Comparison of ENCODE assay signal across 9 cellular contexts in the genomic region with DNA sequence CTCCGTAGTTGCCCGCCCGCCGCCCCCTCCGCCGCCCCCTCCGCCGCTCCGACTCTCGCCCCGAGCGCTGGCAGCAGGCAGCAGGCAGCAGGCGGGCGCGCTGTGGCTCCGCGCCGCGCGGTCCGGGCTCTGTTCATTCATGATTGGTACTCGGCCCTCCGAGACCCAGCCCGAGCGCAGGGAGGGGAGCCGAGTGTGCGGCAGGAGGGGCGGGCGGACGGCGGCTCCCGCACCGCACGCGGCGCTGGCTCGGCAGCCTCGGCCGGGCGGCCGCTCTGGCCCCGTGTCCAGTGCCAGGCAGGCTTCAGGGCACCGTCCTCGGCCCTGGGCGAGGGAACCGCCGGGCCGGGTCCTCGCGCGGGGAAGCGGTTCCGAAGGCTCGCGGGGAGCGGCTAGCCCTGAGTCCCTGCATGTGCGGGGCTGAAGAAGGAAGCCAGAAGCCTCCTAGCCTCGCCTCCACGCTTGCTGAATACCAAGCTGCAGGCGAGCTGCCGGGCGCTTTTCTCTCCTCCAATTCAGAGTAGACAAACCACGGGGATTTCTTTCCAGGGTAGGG. TPM values are rescaled to one million over a fixed set of nuclear protein-coding genes. Genes with fewer than 3 reads are reported as not detected.
A peak's percentile ranks its signal among the peaks of the same experiment; 100 is the strongest.
DNase-seq lines count a peak whose midpoint lies in the region; ATAC-seq, FAIRE-seq and TF ChIP-seq lines count a peak whose summit lies in the region.
"Had no signal": no experiment of that assay in that cellular context is flagged by ENCODE, and none has a peak within 500 bp of the region (broad histone marks: within the 10 kb centered on the region; RNA-seq: fewer than 3 reads in every experiment).

TSS of gene KCNIP1 (plus strand) at position 51 of the 556 bp plus-strand sequence.

- peaks cover 25% of the 10 kb centered on the region for H3K27me3 ChIP-seq in iPS-15b (ENCODE audit: control insufficient read depth, insufficient read depth, low read length)

- DNase-seq in anterior cingulate cortex (lab: John Stamatoyannopoulos, UW) (peak in 50 of 58 donors; percentile 19 to 73 (median 45)), skeletal muscle cell (ENCODE audit: low read depth) (no peak), RCC 7860 (ENCODE audit: low spot score) (no peak)
- DNase-seq in activated naive CD4-positive, alpha-beta T cell treated with anti-CD3 and anti-CD28 coated beads for 36 hours: no peak

- H3K4me1 Mint-ChIP-seq in activated naive CD4-positive, alpha-beta T cell treated with anti-CD3 and anti-CD28 coated beads for 36 hours (ENCODE audit: low read depth): no peaks in the 10 kb centered on the region
- no peaks in the 10 kb centered on the region for H3K4me1 Mint-ChIP-seq in stimulated activated memory B cell treated with anti-CD40 and anti-IgM and Interleukin-4, amounts not matched to agents 10 μg/mL and 1 μg/mL and 100 μg/mL, for 72 hours

- intact Hi-C loops in activated naive CD4-positive, alpha-beta T cell treated with anti-CD3 and anti-CD28 coated beads for 36 hours (cut with micrococcal nuclease): no loop called here

- POLR2A ChIA-PET in HEK293 (lab: Yijun Ruan, JAX): no interaction called here

- TF ChIP-seq CTCF in HEK293 (tag by site-specific recombination; IDR thresholded peaks at IDR 0.05): no peak

- H3K36me3 ChIP-seq in HEK293 (ENCODE audit: control insufficient read depth in 2 of 2, insufficient read depth in 1 of 2, low read length in 2 of 2): no peaks in the 10 kb centered on the region
- H3K36me3 ChIP-seq in iPS-15b (ENCODE audit: control insufficient read depth, insufficient read depth, low read length): no peaks in the 10 kb centered on the region

- ATAC-seq in stimulated activated memory B cell treated with anti-CD40 and anti-IgM and Interleukin-4, amounts not matched to agents 10 μg/mL and 1 μg/mL and 100 μg/mL, for 72 hours: no peak
- ATAC-seq in GM18858 (IDR thresholded peaks at IDR 0.05; ENCODE audit: unreplicated experiment): no peak

- no peak within 1 kb of the TSS for H3K4me3 Mint-ChIP-seq in activated naive CD4-positive, alpha-beta T cell treated with anti-CD3 and anti-CD28 coated beads for 36 hours
- H3K4me3 Mint-ChIP-seq in stimulated activated memory B cell treated with anti-CD40 and anti-IgM and Interleukin-4, amounts not matched to agents 10 μg/mL and 1 μg/mL and 100 μg/mL, for 72 hours: no peak within 1 kb of the TSS

- peaks cover 40% of the 10 kb centered on the region for H3K27me3 Mint-ChIP-seq in activated naive CD4-positive, alpha-beta T cell treated with anti-CD3 and anti-CD28 coated beads for 36 hours (ENCODE audit: low read depth)
- peaks cover 71% of the 10 kb centered on the region for H3K27me3 Mint-ChIP-seq in stimulated activated memory B cell treated with anti-CD40 and anti-IgM and Interleukin-4, amounts not matched to agents 10 μg/mL and 1 μg/mL and 100 μg/mL, for 72 hours

- CTCF ChIA-PET in HEK293 (lab: Yijun Ruan, JAX): no interaction called here
- CTCF ChIA-PET in activated naive CD4-positive, alpha-beta T cell treated with anti-CD3 and anti-CD28 coated beads for 36 hours (lab: Charles Lee): no interaction called here

- H3K36me3 Mint-ChIP-seq in activated naive CD4-positive, alpha-beta T cell treated with anti-CD3 and anti-CD28 coated beads for 36 hours (ENCODE audit: low read depth): no peaks in the 10 kb centered on the region
- H3K36me3 Mint-ChIP-seq in stimulated activated memory B cell treated with anti-CD40 and anti-IgM and Interleukin-4, amounts not matched to agents 10 μg/mL and 1 μg/mL and 100 μg/mL, for 72 hours: no peaks in the 10 kb centered on the region

- FAIRE-seq in RCC 7860 (lab: Jason Lieb, UNC): no peak
- FAIRE-seq: bronchial epithelial cell had no signal

- H3K9me3 ChIP-seq in HEK293 (ENCODE audit: control insufficient read depth, insufficient read depth, low read depth, low read length): no peaks in the 10 kb centered on the region
- no peaks in the 10 kb centered on the region for H3K9me3 ChIP-seq in iPS-15b (ENCODE audit: control insufficient read depth, insufficient read depth, low read length)

- H3K27ac Mint-ChIP-seq in activated naive CD4-positive, alpha-beta T cell treated with anti-CD3 and anti-CD28 coated beads for 36 hours: no peak within 1 kb of the TSS
- no peak within 1 kb of the TSS for H3K27ac Mint-ChIP-seq in stimulated activated memory B cell treated with anti-CD40 and anti-IgM and Interleukin-4, amounts not matched to agents 10 μg/mL and 1 μg/mL and 100 μg/mL, for 72 hours

- H3K4me1 ChIP-seq in HEK293 (ENCODE audit: control insufficient read depth, insufficient read depth, low read length) (no peaks in the 10 kb centered on the region), iPS-15b (ENCODE audit: control insufficient read depth, insufficient read depth, low read length) (peaks cover 2% of the 10 kb centered on the region)

- H3K4me3 ChIP-seq in HEK293 (ENCODE audit: low read depth, low read length) (peak within 1 kb of the TSS; percentile 11; the same call in 1 of the 2 replicates), iPS-15b (ENCODE audit: low read depth, low read length) (peak within 1 kb of the TSS; percentile 46), skeletal muscle cell (ENCODE audit: low read depth, low read length) (peak within 1 kb of the TSS; percentile 31)

- peak within 1 kb of the TSS; percentile 12 for H3K9ac ChIP-seq in iPS-15b (ENCODE audit: low read depth, low read length)

- H3K27ac ChIP-seq in HEK293 (ENCODE audit: extremely low read depth, low read depth, low read length): no peak within 1 kb of the TSS; the same call in 1 of the 2 replicates

- no peaks in the 10 kb centered on the region for H3K9me3 Mint-ChIP-seq in activated naive CD4-positive, alpha-beta T cell treated with anti-CD3 and anti-CD28 coated beads for 36 hours
- H3K9me3 Mint-ChIP-seq in stimulated activated memory B cell treated with anti-CD40 and anti-IgM and Interleukin-4, amounts not matched to agents 10 μg/mL and 1 μg/mL and 100 μg/mL, for 72 hours: peaks cover 3% of the 10 kb centered on the region

TF ChIP-seq in HEK293, 187 proteins besides CTCF, POLR2A, EP300 and RAD21:
- TF ChIP-seq, protein P1, sequence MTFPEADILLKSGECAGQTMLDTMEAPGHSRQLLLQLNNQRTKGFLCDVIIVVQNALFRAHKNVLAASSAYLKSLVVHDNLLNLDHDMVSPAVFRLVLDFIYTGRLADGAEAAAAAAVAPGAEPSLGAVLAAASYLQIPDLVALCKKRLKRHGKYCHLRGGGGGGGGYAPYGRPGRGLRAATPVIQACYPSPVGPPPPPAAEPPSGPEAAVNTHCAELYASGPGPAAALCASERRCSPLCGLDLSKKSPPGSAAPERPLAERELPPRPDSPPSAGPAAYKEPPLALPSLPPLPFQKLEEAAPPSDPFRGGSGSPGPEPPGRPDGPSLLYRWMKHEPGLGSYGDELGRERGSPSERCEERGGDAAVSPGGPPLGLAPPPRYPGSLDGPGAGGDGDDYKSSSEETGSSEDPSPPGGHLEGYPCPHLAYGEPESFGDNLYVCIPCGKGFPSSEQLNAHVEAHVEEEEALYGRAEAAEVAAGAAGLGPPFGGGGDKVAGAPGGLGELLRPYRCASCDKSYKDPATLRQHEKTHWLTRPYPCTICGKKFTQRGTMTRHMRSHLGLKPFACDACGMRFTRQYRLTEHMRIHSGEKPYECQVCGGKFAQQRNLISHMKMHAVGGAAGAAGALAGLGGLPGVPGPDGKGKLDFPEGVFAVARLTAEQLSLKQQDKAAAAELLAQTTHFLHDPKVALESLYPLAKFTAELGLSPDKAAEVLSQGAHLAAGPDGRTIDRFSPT (tag by site-specific recombination; IDR thresholded peaks at IDR 0.05): no peak
- TF ChIP-seq, protein P2, sequence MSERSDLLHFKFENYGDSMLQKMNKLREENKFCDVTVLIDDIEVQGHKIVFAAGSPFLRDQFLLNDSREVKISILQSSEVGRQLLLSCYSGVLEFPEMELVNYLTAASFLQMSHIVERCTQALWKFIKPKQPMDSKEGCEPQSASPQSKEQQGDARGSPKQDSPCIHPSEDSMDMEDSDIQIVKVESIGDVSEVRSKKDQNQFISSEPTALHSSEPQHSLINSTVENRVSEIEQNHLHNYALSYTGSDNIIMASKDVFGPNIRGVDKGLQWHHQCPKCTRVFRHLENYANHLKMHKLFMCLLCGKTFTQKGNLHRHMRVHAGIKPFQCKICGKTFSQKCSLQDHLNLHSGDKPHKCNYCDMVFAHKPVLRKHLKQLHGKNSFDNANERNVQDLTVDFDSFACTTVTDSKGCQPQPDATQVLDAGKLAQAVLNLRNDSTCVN (tag by site-specific recombination; optimal IDR thresholded peaks at IDR 0.05): peak; percentile 21

RNA-seq across cellular contexts. Expression of gene KCNIP1, which starts in this region (rescaled TPM):
- total RNA-seq in activated naive CD4-positive, alpha-beta T cell treated with anti-CD3 and anti-CD28 coated beads for 36 hours: not detected

Comparison
In these comparisons a context has a peak if more than half of its experiments do, and no peak if none do; other contexts are left out.
1. DNase-seq: peak in anterior cingulate cortex (50 of 58); none in skeletal muscle cell (single experiment), activated naive CD4-positive, alpha-beta T cell treated with anti-CD3 and anti-CD28 coated beads for 36 hours (single experiment) and RCC 7860 (single experiment).
2. Peak in every context shown above with its lines, with median percentiles within 50 percentile points of each other: H3K4me3 ChIP-seq.